ENCODE assay signal across 16 cellular contexts in genomic region chr10:89627863-89628262, GRCh38.
"Had no signal": no experiment of that assay in that cellular context is flagged by ENCODE, and none has a peak within 500 bp of the region (broad histone marks: within the 10 kb centered on the region; RNA-seq: fewer than 3 reads in every experiment).

No MANE protein-coding gene starts in this region.

- DNase-seq: effector CD4-positive, alpha-beta T cell; endodermal cell; erythroblast; foreskin keratinocyte; immature natural killer cell; left ventricle myocardium inferior; mesenchymal stem cell; midbrain; ovary; right cardiac atrium; small intestine; stimulated activated CD4-positive, alpha-beta T cell treated with anti-CD3 and anti-CD28 coated beads, Interleukin-12 subunit alpha, Interleukin-12 subunit beta, amount 100 ng/mL, for 4 hours; stimulated activated CD4-positive, alpha-beta T cell treated with anti-CD3 and anti-CD28 coated beads, Interleukin-2, amount 100 ng/mL, for 48 hours; stimulated activated naive CD8-positive, alpha-beta T cell treated with anti-CD3 and anti-CD28 coated beads, Interleukin-15, Interleukin-2, amounts not matched to agents 100 U/mL and 50 U/mL, for 24 hours; thyroid gland; uterus had no signal
